Comparison of ENCODE assay signal across 11 cellular contexts in the genomic region with DNA sequence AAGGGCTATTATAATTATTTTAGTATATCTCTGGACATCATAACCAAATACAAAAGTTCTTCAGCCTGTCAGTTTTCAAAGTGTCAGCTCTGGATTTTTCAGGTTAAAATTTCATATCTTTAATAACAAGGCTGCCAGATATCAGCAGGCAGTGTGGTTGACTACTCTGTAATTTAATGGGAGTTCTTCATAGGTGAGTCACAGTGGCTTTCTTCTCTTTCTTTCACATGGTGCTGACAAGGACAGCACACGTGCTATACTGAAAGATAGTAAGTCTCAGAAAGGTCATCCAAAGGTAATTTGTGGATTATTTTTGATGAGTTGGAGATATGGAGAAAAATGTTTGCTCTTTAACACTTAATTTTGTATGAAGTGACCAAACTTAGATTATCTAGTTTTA. TPM values are rescaled to one million over a fixed set of nuclear protein-coding genes. Genes with fewer than 3 reads are reported as not detected.
DNase-seq lines count a peak whose midpoint lies in the region; ATAC-seq lines count a peak whose summit lies in the region.
"Had no signal": no experiment of that assay in that cellular context is flagged by ENCODE, and none has a peak within 500 bp of the region (broad histone marks: within the 10 kb centered on the region; RNA-seq: fewer than 3 reads in every experiment).

No MANE protein-coding gene starts in this region.

- H3K36me3 Mint-ChIP-seq in activated naive CD4-positive, alpha-beta T cell treated with anti-CD3 and anti-CD28 coated beads, Interleukin-2, amount 50 U/mL, for 72 hours = peaks cover 0 to 7% of the 10 kb centered on the region in 2 donors
- peaks cover 4% of the 10 kb centered on the region for H3K36me3 Mint-ChIP-seq in activated naive CD4-positive, alpha-beta T cell treated with anti-CD3 and anti-CD28 coated beads for 36 hours (ENCODE audit: low read depth)
- H3K36me3 Mint-ChIP-seq in activated CD8-positive, alpha-beta memory T cell treated with anti-CD3 and anti-CD28 coated beads, Interleukin-2, amount 10 ng/mL, durations not matched to agents 7 days and 5 days = peaks cover 1% of the 10 kb centered on the region

- intact Hi-C loops in activated naive CD4-positive, alpha-beta T cell treated with anti-CD3 and anti-CD28 coated beads for 36 hours (cut with micrococcal nuclease) = no loop called here

- CTCF ChIA-PET in activated naive CD4-positive, alpha-beta T cell treated with anti-CD3 and anti-CD28 coated beads for 36 hours (lab: Charles Lee) = no interaction called here
- CTCF ChIA-PET in activated CD8-positive, alpha-beta memory T cell treated with anti-CD3 and anti-CD28 coated beads, Interleukin-2, amount 10 ng/mL, durations not matched to agents 7 days and 5 days (lab: Charles Lee) = interaction anchor here (1.2 kb wide), 1 partner anchor 9 kb away, joined by 3 read pairs; no protein-coding TSS in a partner anchor

- no peaks in the 10 kb centered on the region for H3K27me3 ChIP-seq in MG63
- H3K27me3 ChIP-seq: BLaER1 had no signal

- H3K27me3 Mint-ChIP-seq in activated naive CD4-positive, alpha-beta T cell treated with anti-CD3 and anti-CD28 coated beads for 36 hours (ENCODE audit: low read depth) = no peaks in the 10 kb centered on the region
- H3K27me3 Mint-ChIP-seq in stimulated activated naive CD8-positive, alpha-beta T cell treated with anti-CD3 and anti-CD28 coated beads, Interleukin-15, amount 100 ng/mL, for 72 hours = no peaks in the 10 kb centered on the region
- H3K27me3 Mint-ChIP-seq in activated CD8-positive, alpha-beta memory T cell treated with anti-CD3 and anti-CD28 coated beads, Interleukin-2, amount 10 ng/mL, durations not matched to agents 7 days and 5 days = no peaks in the 10 kb centered on the region

- no peaks in the 10 kb centered on the region for H3K36me3 ChIP-seq in MG63

- no peaks in the 10 kb centered on the region for H3K9me3 ChIP-seq in MG63

- peak; percentile 54 to 73 for ATAC-seq in activated naive CD4-positive, alpha-beta T cell treated with anti-CD3 and anti-CD28 coated beads, Interleukin-2, amount 50 U/mL, for 72 hours
- ATAC-seq in stimulated activated naive CD8-positive, alpha-beta T cell treated with anti-CD3 and anti-CD28 coated beads, Interleukin-15, amount 100 ng/mL, for 72 hours = peak; percentile 74
- no peak for ATAC-seq in HG03520 (IDR thresholded peaks at IDR 0.05; ENCODE audit: unreplicated experiment)
- no peak for ATAC-seq in activated CD8-positive, alpha-beta memory T cell treated with anti-CD3 and anti-CD28 coated beads, Interleukin-2, amount 10 ng/mL, durations not matched to agents 7 days and 5 days

- peaks cover 17% of the 10 kb centered on the region for H3K4me1 Mint-ChIP-seq in activated naive CD4-positive, alpha-beta T cell treated with anti-CD3 and anti-CD28 coated beads for 36 hours (ENCODE audit: low read depth)
- H3K4me1 Mint-ChIP-seq in stimulated activated naive CD8-positive, alpha-beta T cell treated with anti-CD3 and anti-CD28 coated beads, Interleukin-15, amount 100 ng/mL, for 72 hours = peaks cover 11% of the 10 kb centered on the region
- H3K4me1 Mint-ChIP-seq in activated CD8-positive, alpha-beta memory T cell treated with anti-CD3 and anti-CD28 coated beads, Interleukin-2, amount 10 ng/mL, durations not matched to agents 7 days and 5 days = no peaks in the 10 kb centered on the region

- H3K4me3 ChIP-seq in MG63 = no peak overlapping the region
- H3K4me3 ChIP-seq: BLaER1 had no signal

- no peak overlapping the region for H3K27ac Mint-ChIP-seq in activated naive CD4-positive, alpha-beta T cell treated with anti-CD3 and anti-CD28 coated beads, Interleukin-2, amount 50 U/mL, for 72 hours
- no peak overlapping the region for H3K27ac Mint-ChIP-seq in activated naive CD4-positive, alpha-beta T cell treated with anti-CD3 and anti-CD28 coated beads for 36 hours
- no peak overlapping the region for H3K27ac Mint-ChIP-seq in stimulated activated naive CD8-positive, alpha-beta T cell treated with anti-CD3 and anti-CD28 coated beads, Interleukin-15, amount 100 ng/mL, for 72 hours
- H3K27ac Mint-ChIP-seq in activated CD8-positive, alpha-beta memory T cell treated with anti-CD3 and anti-CD28 coated beads, Interleukin-2, amount 10 ng/mL, durations not matched to agents 7 days and 5 days = no peak overlapping the region

- H3K4me3 Mint-ChIP-seq in activated naive CD4-positive, alpha-beta T cell treated with anti-CD3 and anti-CD28 coated beads for 36 hours = no peak overlapping the region
- no peak overlapping the region for H3K4me3 Mint-ChIP-seq in stimulated activated naive CD8-positive, alpha-beta T cell treated with anti-CD3 and anti-CD28 coated beads, Interleukin-15, amount 100 ng/mL, for 72 hours
- no peak overlapping the region for H3K4me3 Mint-ChIP-seq in activated CD8-positive, alpha-beta memory T cell treated with anti-CD3 and anti-CD28 coated beads, Interleukin-2, amount 10 ng/mL, durations not matched to agents 7 days and 5 days

- DNase-seq in activated naive CD4-positive, alpha-beta T cell treated with anti-CD3 and anti-CD28 coated beads, Interleukin-2, amount 50 U/mL, for 72 hours (ENCODE audit: low spot score in 2 of 2) = no peak
- DNase-seq in activated naive CD4-positive, alpha-beta T cell treated with anti-CD3 and anti-CD28 coated beads for 36 hours = no peak
- DNase-seq in MG63 (peak; percentile 14), dermis blood vessel endothelial cell (peak; percentile 70), amygdala (lab: John Stamatoyannopoulos, UW) (no peak)
- DNase-seq in stimulated activated naive CD8-positive, alpha-beta T cell treated with anti-CD3 and anti-CD28 coated beads, Interleukin-15, amount 100 ng/mL, for 72 hours = no peak
- no peak for DNase-seq in activated CD8-positive, alpha-beta memory T cell treated with anti-CD3 and anti-CD28 coated beads, Interleukin-2, amount 10 ng/mL, durations not matched to agents 7 days and 5 days
- DNase-seq: activated naive CD4-positive, alpha-beta T cell treated with Interleukin-2 at 50 U/mL for 16 hours; KBM-7 had no signal

- H3K9me3 Mint-ChIP-seq in activated naive CD4-positive, alpha-beta T cell treated with anti-CD3 and anti-CD28 coated beads, Interleukin-2, amount 50 U/mL, for 72 hours = no peaks in the 10 kb centered on the region
- H3K9me3 Mint-ChIP-seq in activated naive CD4-positive, alpha-beta T cell treated with anti-CD3 and anti-CD28 coated beads for 36 hours = no peaks in the 10 kb centered on the region
- no peaks in the 10 kb centered on the region for H3K9me3 Mint-ChIP-seq in stimulated activated naive CD8-positive, alpha-beta T cell treated with anti-CD3 and anti-CD28 coated beads, Interleukin-15, amount 100 ng/mL, for 72 hours
- no peaks in the 10 kb centered on the region for H3K9me3 Mint-ChIP-seq in activated CD8-positive, alpha-beta memory T cell treated with anti-CD3 and anti-CD28 coated beads, Interleukin-2, amount 10 ng/mL, durations not matched to agents 7 days and 5 days (ENCODE audit: low read depth)

RNA-seq across cellular contexts. Expression of a gene that starts 43.2 kb away (rescaled TPM):
- 10 to 100 TPM in 1 of 2 donors, 1 to 10 TPM in 1; 8.8 to 10.2 TPM for total RNA-seq in activated naive CD4-positive, alpha-beta T cell treated with anti-CD3 and anti-CD28 coated beads, Interleukin-2, amount 50 U/mL, for 72 hours
- total RNA-seq in activated naive CD4-positive, alpha-beta T cell treated with anti-CD3 and anti-CD28 coated beads for 36 hours = 10 to 100 TPM in 1 of 2 experiments, 1 to 10 TPM in 1; 8.5 to 11.1 TPM
- 22.6 and 33.7 TPM in 2 replicates for total RNA-seq in MG63 (2014; rRNA removed; shearing (Covaris generic); ENCODE audit: low replicate concordance)
- 29.3 and 53.8 TPM in 2 replicates for total RNA-seq in dermis blood vessel endothelial cell
- total RNA-seq in activated CD8-positive, alpha-beta memory T cell treated with anti-CD3 and anti-CD28 coated beads, Interleukin-2, amount 10 ng/mL, durations not matched to agents 7 days and 5 days = 10 to 100 TPM; 16.8 to 17.8 TPM

Comparison
In these comparisons a context has a peak if more than half of its experiments do, and no peak if none do; other contexts are left out.
1. ATAC-seq: peak in activated naive CD4-positive, alpha-beta T cell treated with anti-CD3 and anti-CD28 coated beads, Interleukin-2, amount 50 U/mL, for 72 hours (2 of 2) and stimulated activated naive CD8-positive, alpha-beta T cell treated with anti-CD3 and anti-CD28 coated beads, Interleukin-15, amount 100 ng/mL, for 72 hours (single experiment); none in HG03520 (single experiment) and activated CD8-positive, alpha-beta memory T cell treated with anti-CD3 and anti-CD28 coated beads, Interleukin-2, amount 10 ng/mL, durations not matched to agents 7 days and 5 days (single experiment).
2. DNase-seq: peak in MG63 (single experiment) and dermis blood vessel endothelial cell (single experiment); none in activated naive CD4-positive, alpha-beta T cell treated with anti-CD3 and anti-CD28 coated beads, Interleukin-2, amount 50 U/mL, for 72 hours (0 of 2), activated naive CD4-positive, alpha-beta T cell treated with anti-CD3 and anti-CD28 coated beads for 36 hours (single experiment), stimulated activated naive CD8-positive, alpha-beta T cell treated with anti-CD3 and anti-CD28 coated beads, Interleukin-15, amount 100 ng/mL, for 72 hours (0 of 2), activated CD8-positive, alpha-beta memory T cell treated with anti-CD3 and anti-CD28 coated beads, Interleukin-2, amount 10 ng/mL, durations not matched to agents 7 days and 5 days (single experiment) and amygdala (0 of 56).